Comparison of ENCODE assay signal across 15 cellular contexts in the genomic region with DNA sequence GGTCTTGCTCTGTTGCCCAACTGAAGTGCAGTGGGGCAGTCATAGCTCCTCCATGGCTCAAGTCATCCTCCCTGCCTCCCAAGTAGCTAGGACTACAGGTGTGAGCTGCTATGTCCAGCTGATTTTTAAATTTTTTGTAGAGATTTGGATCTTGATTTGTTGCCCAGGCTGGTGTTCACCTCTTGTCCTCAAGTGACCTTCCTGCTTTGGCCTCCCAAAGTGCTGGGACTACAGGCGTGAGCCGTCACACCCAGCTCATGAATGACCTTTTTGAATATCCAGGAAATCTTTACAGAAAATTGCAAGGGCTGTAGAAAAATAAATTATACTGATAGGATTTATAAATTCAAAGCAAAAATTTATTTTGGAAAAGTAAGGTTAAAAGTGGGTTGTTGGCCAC. TPM values are rescaled to one million over a fixed set of nuclear protein-coding genes. Genes with fewer than 3 reads are reported as not detected.
DNase-seq lines count a peak whose midpoint lies in the region; ATAC-seq and TF ChIP-seq lines count a peak whose summit lies in the region.
"Had no signal": no experiment of that assay in that cellular context is flagged by ENCODE, and none has a peak within 500 bp of the region (broad histone marks: within the 10 kb centered on the region; RNA-seq: fewer than 3 reads in every experiment).

No MANE protein-coding gene starts in this region.

- no peak overlapping the region for H3K4me2 ChIP-seq in GM23338
- H3K4me2 ChIP-seq: A549 had no signal

- no peaks in the 10 kb centered on the region for H3K9me2 ChIP-seq in GM23338 (ENCODE audit: insufficient read depth)

- H3K36me3 ChIP-seq in neutrophil, result no peaks in the 10 kb centered on the region
- no peaks in the 10 kb centered on the region for H3K36me3 ChIP-seq in GM23338 (ENCODE audit: insufficient read depth)
- H3K36me3 ChIP-seq: Peyer's patch had no signal

- H3K4me3 ChIP-seq in neutrophil (ENCODE audit: low read depth in 1 of 2, low read length in 1 of 2) (no peak overlapping the region), GM23338 (no peak overlapping the region)
- H3K4me3 ChIP-seq: A549, Peyer's patch had no signal

- no peak overlapping the region for H3K4me3 Mint-ChIP-seq in activated naive CD4-positive, alpha-beta T cell treated with anti-CD3 and anti-CD28 coated beads, Interleukin-2, amount 50 U/mL, for 24 hours
- H3K4me3 Mint-ChIP-seq in IgD-negative memory B cell (peak overlapping the region in 3 of 4 donors; percentile 18 to 88 (median 48)), GM23338 (no peak overlapping the region)
- H3K4me3 Mint-ChIP-seq in effector memory CD8-positive, alpha-beta T cell, result peak overlapping the region in 1 of 2 donors; percentile 97

- peaks cover 100% of the 10 kb centered on the region for H3K79me2 ChIP-seq in GM23338 (replicated peaks; ENCODE audit: insufficient read depth)

- no peaks in the 10 kb centered on the region for H3K27me3 Mint-ChIP-seq in activated naive CD4-positive, alpha-beta T cell treated with anti-CD3 and anti-CD28 coated beads, Interleukin-2, amount 50 U/mL, for 24 hours
- H3K27me3 Mint-ChIP-seq in IgD-negative memory B cell (no peaks in the 10 kb centered on the region), GM23338 (ENCODE audit: insufficient read depth, low read depth, poor library complexity) (no peaks in the 10 kb centered on the region)
- H3K27me3 Mint-ChIP-seq in effector memory CD8-positive, alpha-beta T cell, result no peaks in the 10 kb centered on the region

- peaks cover 21% of the 10 kb centered on the region for H3K36me3 Mint-ChIP-seq in activated naive CD4-positive, alpha-beta T cell treated with anti-CD3 and anti-CD28 coated beads, Interleukin-2, amount 50 U/mL, for 24 hours
- H3K36me3 Mint-ChIP-seq in activated naive CD4-positive, alpha-beta T cell treated with anti-CD3 and anti-CD28 coated beads, Interleukin-2, amount 50 U/mL, for 72 hours, result peaks cover 8 to 53% of the 10 kb centered on the region in 2 donors
- peaks cover 4% of the 10 kb centered on the region for H3K36me3 Mint-ChIP-seq in IgD-negative memory B cell
- peaks cover 33% of the 10 kb centered on the region for H3K36me3 Mint-ChIP-seq in effector memory CD8-positive, alpha-beta T cell (ENCODE audit: insufficient read depth)
- peaks cover 16% of the 10 kb centered on the region; the same call in 2 of the 3 replicates for H3K36me3 Mint-ChIP-seq in GM23338 (ENCODE audit: low read depth)

- no peak overlapping the region for H2AFZ ChIP-seq in GM23338

- peak overlapping the region; percentile 23 for H3K27ac Mint-ChIP-seq in activated naive CD4-positive, alpha-beta T cell treated with anti-CD3 and anti-CD28 coated beads, Interleukin-2, amount 50 U/mL, for 24 hours
- peak overlapping the region in 1 of 2 donors; percentile 72 for H3K27ac Mint-ChIP-seq in activated naive CD4-positive, alpha-beta T cell treated with anti-CD3 and anti-CD28 coated beads, Interleukin-2, amount 50 U/mL, for 72 hours
- peak overlapping the region in 1 of 3 donors; percentile 70 for H3K27ac Mint-ChIP-seq in IgD-negative memory B cell
- H3K27ac Mint-ChIP-seq in effector memory CD8-positive, alpha-beta T cell, result peak overlapping the region; percentile 65
- H3K27ac Mint-ChIP-seq in GM23338, result no peak overlapping the region

- H3K27me3 ChIP-seq in neutrophil (no peaks in the 10 kb centered on the region), GM23338 (ENCODE audit: insufficient read depth) (no peaks in the 10 kb centered on the region)
- H3K27me3 ChIP-seq: Peyer's patch had no signal

- peaks cover 18% of the 10 kb centered on the region; the same call in 1 of the 2 replicates for H4K20me1 ChIP-seq in GM23338 (replicated peaks; ENCODE audit: insufficient read depth)

- H3K4me1 ChIP-seq in neutrophil (ENCODE audit: control insufficient read depth in 1 of 2, insufficient read depth in 1 of 2, low read depth in 1 of 2, low read length in 1 of 2) (peaks cover 79 to 87% of the 10 kb centered on the region in 2 experiments), GM23338 (ENCODE audit: insufficient read depth) (peaks cover 51% of the 10 kb centered on the region)

- H3F3A ChIP-seq in GM23338 (replicated peaks; ENCODE audit: low read depth), result no peaks in the 10 kb centered on the region

- H3K9me3 Mint-ChIP-seq in activated naive CD4-positive, alpha-beta T cell treated with anti-CD3 and anti-CD28 coated beads, Interleukin-2, amount 50 U/mL, for 24 hours, result no peaks in the 10 kb centered on the region
- H3K9me3 Mint-ChIP-seq in activated naive CD4-positive, alpha-beta T cell treated with anti-CD3 and anti-CD28 coated beads, Interleukin-2, amount 50 U/mL, for 72 hours, result peaks cover 0 to 4% of the 10 kb centered on the region in 2 donors
- H3K9me3 Mint-ChIP-seq in IgD-negative memory B cell, result peaks cover 0 to 1% (median 0%) of the 10 kb centered on the region in 3 donors
- no peaks in the 10 kb centered on the region for H3K9me3 Mint-ChIP-seq in effector memory CD8-positive, alpha-beta T cell
- peaks cover 4% of the 10 kb centered on the region; the same call in 1 of the 3 replicates for H3K9me3 Mint-ChIP-seq in GM23338

- H3K27ac ChIP-seq in neutrophil, result peak overlapping the region; percentile 41
- no peak overlapping the region for H3K27ac ChIP-seq in GM23338 (ENCODE audit: low read depth)
- H3K27ac ChIP-seq: A549, Peyer's patch had no signal

- no peaks in the 10 kb centered on the region for H3K9me3 ChIP-seq in neutrophil
- H3K9me3 ChIP-seq: Peyer's patch had no signal

- DNase-seq in activated naive CD4-positive, alpha-beta T cell treated with anti-CD3 and anti-CD28 coated beads, Interleukin-2, amount 50 U/mL, for 72 hours (ENCODE audit: low spot score in 2 of 2), result no peak
- DNase-seq in effector memory CD8-positive, alpha-beta T cell, result no peak
- no peak for DNase-seq in GM03348 (ENCODE audit: low spot score)
- no peak for DNase-seq in GM23338 (ENCODE audit: low spot score)
- DNase-seq in NCI-H345 (lab: John Stamatoyannopoulos, UW), result no peak
- DNase-seq: HCEC 1CT, NCI-H1417, NCI-H2029, NCI-H510A treated with DMSO at 0.1 percent for 48 hours, Peyer's patch, Right ventricle myocardium superior had no signal

- ATAC-seq in activated naive CD4-positive, alpha-beta T cell treated with anti-CD3 and anti-CD28 coated beads, Interleukin-2, amount 50 U/mL, for 72 hours, result no peak
- no peak for ATAC-seq in effector memory CD8-positive, alpha-beta T cell (replicated peaks)
- no peak for ATAC-seq in GM23338
- ATAC-seq: A549 had no signal

- H3K4me1 Mint-ChIP-seq in activated naive CD4-positive, alpha-beta T cell treated with anti-CD3 and anti-CD28 coated beads, Interleukin-2, amount 50 U/mL, for 24 hours, result peaks cover 92% of the 10 kb centered on the region
- H3K4me1 Mint-ChIP-seq in IgD-negative memory B cell, result peaks cover 55 to 69% (median 64%) of the 10 kb centered on the region in 3 donors
- peaks cover 54 to 77% of the 10 kb centered on the region in 2 donors for H3K4me1 Mint-ChIP-seq in effector memory CD8-positive, alpha-beta T cell (ENCODE audit: low read depth in 2 of 2)
- peaks cover 21% of the 10 kb centered on the region for H3K4me1 Mint-ChIP-seq in GM23338

- TF ChIP-seq CTCF in neutrophil (IDR thresholded peaks at IDR 0.05) (no peak), GM23338 (conservative IDR thresholded peaks at IDR 0.05; ENCODE audit: low read depth in 2 of 2) (no peak)

TF ChIP-seq in GM23338, 12 proteins besides CTCF, POLR2A, EP300 and RAD21:
- TF ChIP-seq ZNF331 (CRISPR knock-in tag; IDR thresholded peaks at IDR 0.05; ENCODE audit: low read depth), result no peak
- TF ChIP-seq, protein P1, sequence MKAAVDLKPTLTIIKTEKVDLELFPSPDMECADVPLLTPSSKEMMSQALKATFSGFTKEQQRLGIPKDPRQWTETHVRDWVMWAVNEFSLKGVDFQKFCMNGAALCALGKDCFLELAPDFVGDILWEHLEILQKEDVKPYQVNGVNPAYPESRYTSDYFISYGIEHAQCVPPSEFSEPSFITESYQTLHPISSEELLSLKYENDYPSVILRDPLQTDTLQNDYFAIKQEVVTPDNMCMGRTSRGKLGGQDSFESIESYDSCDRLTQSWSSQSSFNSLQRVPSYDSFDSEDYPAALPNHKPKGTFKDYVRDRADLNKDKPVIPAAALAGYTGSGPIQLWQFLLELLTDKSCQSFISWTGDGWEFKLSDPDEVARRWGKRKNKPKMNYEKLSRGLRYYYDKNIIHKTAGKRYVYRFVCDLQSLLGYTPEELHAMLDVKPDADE (IDR thresholded peaks at IDR 0.05), result no peak

RNA-seq across cellular contexts. Expression of gene ACTR3, which starts 17.4 kb away (rescaled TPM):
- 100 to 1,000 TPM; 520 to 570 TPM for total RNA-seq in activated naive CD4-positive, alpha-beta T cell treated with anti-CD3 and anti-CD28 coated beads, Interleukin-2, amount 50 U/mL, for 72 hours
- 432 TPM for polyA plus RNA-seq in IgD-negative memory B cell
- total RNA-seq in GM23338 (2014; rRNA removed; shearing (Covaris generic)), result 137 and 138 TPM in 2 replicates
- 47.8 and 63.7 TPM in 2 replicates for polyA plus RNA-seq in GM23338 (2016; fragmentation: Nextera tagmentation; extraction: Ambion mirVana)

Comparison
In these comparisons a context has a peak if more than half of its experiments do, and no peak if none do; other contexts are left out.
1. H3K4me3 Mint-ChIP-seq: peak in IgD-negative memory B cell (3 of 4); none in activated naive CD4-positive, alpha-beta T cell treated with anti-CD3 and anti-CD28 coated beads, Interleukin-2, amount 50 U/mL, for 24 hours (single experiment) and GM23338 (single experiment).